ENCODE assay signal across 15 cellular contexts in genomic region chr18:50397023-50397422, GRCh38.
"Had no signal": no experiment of that assay in that cellular context is flagged by ENCODE, and none has a peak within 500 bp of the region (broad histone marks: within the 10 kb centered on the region; RNA-seq: fewer than 3 reads in every experiment).

No MANE protein-coding gene starts in this region.

- H3K36me3 ChIP-seq: left lung, prostate gland, right atrium auricular region, transverse colon, vagina had no signal

- H3K9me3 ChIP-seq: body of pancreas, left lung, prostate gland, right atrium auricular region, transverse colon, vagina had no signal

- H3K4me1 ChIP-seq: left lung, prostate gland, right atrium auricular region had no signal

- DNase-seq: activated B cell treated with CpG ODN at 0.5 μM for 24 hours; activated CD4-positive, alpha-beta T cell treated with anti-CD3 and anti-CD28 coated beads for 48 hours; activated CD8-positive, alpha-beta T cell treated with anti-CD3 and anti-CD28 coated beads for 36 hours; activated naive CD4-positive, alpha-beta T cell treated with anti-CD3 and anti-CD28 coated beads for 36 hours; activated T-cell treated with anti-CD3 and anti-CD28 coated beads, Interleukin-2, amount 50 U/mL, for 24 hours; body of pancreas; effector memory CD8-positive, alpha-beta T cell; foreskin melanocyte; left lung; stimulated activated CD4-positive, alpha-beta T cell treated with anti-CD3 and anti-CD28 coated beads, Interleukin-2, amount 100 ng/mL, for 24 hours; T-helper 9 cell; transverse colon had no signal

- ATAC-seq: activated CD8-positive, alpha-beta T cell treated with anti-CD3 and anti-CD28 coated beads for 36 hours; body of pancreas; effector memory CD8-positive, alpha-beta T cell; left lung had no signal

- H3K27ac ChIP-seq: body of pancreas, left lung, prostate gland, right atrium auricular region, transverse colon, vagina had no signal

- H3K4me3 ChIP-seq: body of pancreas, left lung, prostate gland, right atrium auricular region, transverse colon, vagina had no signal

- H3K27me3 ChIP-seq: body of pancreas, right atrium auricular region, vagina had no signal
